In the genomic region with DNA sequence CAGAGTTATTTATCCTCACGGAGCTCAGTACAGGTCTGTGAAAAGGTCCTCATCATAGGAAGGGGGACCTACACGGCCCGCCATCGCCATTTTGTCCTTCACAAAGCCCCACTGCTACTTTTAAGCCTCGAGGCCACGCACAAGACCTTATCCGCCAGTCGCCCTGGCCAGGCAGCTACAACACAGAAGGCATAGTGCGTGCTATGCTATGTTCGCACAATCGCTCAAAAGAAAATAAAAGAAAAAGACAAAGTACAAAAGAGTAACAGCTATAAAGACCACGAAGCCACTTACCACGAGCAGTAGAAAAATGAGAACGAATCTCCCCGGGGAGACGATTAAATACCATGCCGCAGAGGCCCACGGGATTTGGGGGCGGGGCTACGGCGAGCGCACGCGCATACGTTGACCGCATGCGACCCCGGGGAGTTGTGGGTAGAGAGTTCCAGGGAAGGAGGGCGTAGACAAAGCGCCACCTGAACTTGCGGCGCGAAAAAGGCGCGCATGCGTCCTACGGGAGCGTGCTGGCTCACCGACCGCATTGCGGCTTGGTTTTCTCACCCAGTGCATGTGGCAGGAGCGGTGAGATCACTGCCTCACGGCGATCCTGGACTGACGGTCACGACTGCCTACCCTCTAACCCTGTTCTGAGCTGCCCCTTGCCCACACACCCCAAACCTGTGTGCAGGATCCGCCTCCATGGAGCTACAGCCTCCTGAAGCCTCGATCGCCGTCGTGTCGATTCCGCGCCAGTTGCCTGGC, we compare ENCODE assay signal across 8 cellular contexts. TPM values are rescaled to one million over a fixed set of nuclear protein-coding genes. Genes with fewer than 3 reads are reported as not detected.
DNase-seq lines count a peak whose midpoint lies in the region; ATAC-seq and TF ChIP-seq lines count a peak whose summit lies in the region.

No MANE protein-coding gene starts in this region.

- H3K36me3 ChIP-seq in SU-DHL-6 (ENCODE audit: low read length) (peaks cover 39% of the 10 kb centered on the region), cardiac muscle cell (peaks cover 29% of the 10 kb centered on the region)

- H3F3A ChIP-seq in SU-DHL-6 (ENCODE audit: insufficient read depth), result peaks cover 61% of the 10 kb centered on the region

- DNase-seq in GM12865 (ENCODE audit: low read depth) (peak; percentile 100), NCI-H1417 (lab: John Stamatoyannopoulos, UW) (peak; percentile 98 to 99 (median 98)), cardiac muscle cell (ENCODE audit: low read depth in 1 of 2, low spot score in 1 of 2) (peak; percentile 97 to 98), pons (ENCODE audit: low spot score) (peak; percentile 93), type B pancreatic cell (ENCODE audit: extremely low spot score, unreplicated experiment) (peak; percentile 99)
- DNase-seq in activated naive CD8-positive, alpha-beta T cell treated with anti-CD3 and anti-CD28 coated beads, Interleukin-2, amount 50 U/mL, for 24 hours, result peak; percentile 98

- peak overlapping the region; percentile 98 for H3K4me3 ChIP-seq in GM12865 (ENCODE audit: low read depth, low read length)
- H3K4me3 ChIP-seq in SU-DHL-6 (ENCODE audit: insufficient read depth, low read length, poor library complexity, severe bottlenecking), result peak overlapping the region; percentile 99
- peak overlapping the region; percentile 76 for H3K4me3 ChIP-seq in cardiac muscle cell

- H3K9me3 Mint-ChIP-seq in activated naive CD8-positive, alpha-beta T cell treated with anti-CD3 and anti-CD28 coated beads, Interleukin-2, amount 50 U/mL, for 24 hours, result no peaks in the 10 kb centered on the region
- no peaks in the 10 kb centered on the region for H3K9me3 Mint-ChIP-seq in type B pancreatic cell

- no peak overlapping the region for H2AFZ ChIP-seq in SU-DHL-6 (ENCODE audit: low read depth, low read length, severe bottlenecking)

- H3K9me2 ChIP-seq in SU-DHL-6 (replicated peaks; ENCODE audit: insufficient read depth, low read length), result no peaks in the 10 kb centered on the region

- H3K36me3 Mint-ChIP-seq in activated naive CD8-positive, alpha-beta T cell treated with anti-CD3 and anti-CD28 coated beads, Interleukin-2, amount 50 U/mL, for 24 hours (ENCODE audit: low read depth), result peaks cover 68% of the 10 kb centered on the region
- H3K36me3 Mint-ChIP-seq in type B pancreatic cell, result peaks cover 38% of the 10 kb centered on the region

- peaks cover 68% of the 10 kb centered on the region for H3K79me2 ChIP-seq in SU-DHL-6 (ENCODE audit: insufficient read depth, low read length)

- peaks cover 7% of the 10 kb centered on the region for H3K27me3 Mint-ChIP-seq in activated naive CD8-positive, alpha-beta T cell treated with anti-CD3 and anti-CD28 coated beads, Interleukin-2, amount 50 U/mL, for 24 hours
- no peaks in the 10 kb centered on the region for H3K27me3 Mint-ChIP-seq in type B pancreatic cell

- H3K9me3 ChIP-seq in SU-DHL-6 (ENCODE audit: insufficient read depth, low read length), result no peaks in the 10 kb centered on the region
- no peaks in the 10 kb centered on the region for H3K9me3 ChIP-seq in cardiac muscle cell (ENCODE audit: low read depth)

- peak overlapping the region; percentile 88 for H3K27ac ChIP-seq in SU-DHL-6 (ENCODE audit: low read depth, low read length)
- H3K27ac ChIP-seq in cardiac muscle cell, result peak overlapping the region; percentile 75

- peak overlapping the region; percentile 99 for H3K9ac ChIP-seq in SU-DHL-6 (ENCODE audit: low read length)

- H4K20me1 ChIP-seq in SU-DHL-6 (ENCODE audit: low read depth, low read length), result peaks cover 23% of the 10 kb centered on the region

- peak overlapping the region; percentile 99 for H3K27ac Mint-ChIP-seq in activated naive CD8-positive, alpha-beta T cell treated with anti-CD3 and anti-CD28 coated beads, Interleukin-2, amount 50 U/mL, for 24 hours
- peak overlapping the region; percentile 96 for H3K27ac Mint-ChIP-seq in type B pancreatic cell

- peak; percentile 86 for ATAC-seq in HG02759 (IDR thresholded peaks at IDR 0.05; ENCODE audit: unreplicated experiment)
- ATAC-seq in activated naive CD8-positive, alpha-beta T cell treated with anti-CD3 and anti-CD28 coated beads, Interleukin-2, amount 50 U/mL, for 24 hours, result peak; percentile 85

- H3K4me1 ChIP-seq in cardiac muscle cell (ENCODE audit: low read depth), result peaks cover 17% of the 10 kb centered on the region

- H3K27me3 ChIP-seq in SU-DHL-6 (ENCODE audit: low read length) (no peaks in the 10 kb centered on the region), cardiac muscle cell (no peaks in the 10 kb centered on the region)

- peaks cover 75% of the 10 kb centered on the region for H3K4me1 Mint-ChIP-seq in activated naive CD8-positive, alpha-beta T cell treated with anti-CD3 and anti-CD28 coated beads, Interleukin-2, amount 50 U/mL, for 24 hours
- H3K4me1 Mint-ChIP-seq in type B pancreatic cell (ENCODE audit: unreplicated experiment), result peaks cover 56% of the 10 kb centered on the region

- H3K4me2 ChIP-seq in SU-DHL-6 (ENCODE audit: low read depth, low read length, poor library complexity, severe bottlenecking), result peak overlapping the region; percentile 99

- TF ChIP-seq CTCF in GM12865 (IDR thresholded peaks at IDR 0.05; ENCODE audit: insufficient read depth, low read depth, low read length, missing control alignments), result no peak
- no peak for TF ChIP-seq CTCF in SU-DHL-6 (IDR thresholded peaks at IDR 0.05; ENCODE audit: insufficient read depth, low read length, poor library complexity, severe bottlenecking)
- TF ChIP-seq CTCF in cardiac muscle cell (IDR thresholded peaks at IDR 0.05; ENCODE audit: low read depth, low read length), result no peak
- no peak for TF ChIP-seq CTCF in type B pancreatic cell (conservative IDR thresholded peaks at IDR 0.05)

- H3K4me3 Mint-ChIP-seq in activated naive CD8-positive, alpha-beta T cell treated with anti-CD3 and anti-CD28 coated beads, Interleukin-2, amount 50 U/mL, for 24 hours, result peak overlapping the region; percentile 95
- peak overlapping the region; percentile 97 for H3K4me3 Mint-ChIP-seq in type B pancreatic cell

RNA-seq across cellular contexts. Expression of a gene that starts 16.4 kb away (rescaled TPM):
- 47.4 and 63.3 TPM in 2 replicates for total RNA-seq in cardiac muscle cell
- polyA plus RNA-seq in cardiac muscle cell, result 42.1 and 52.8 TPM in 2 replicates
- total RNA-seq in type B pancreatic cell (ENCODE audit: low replicate concordance), result 47.6 and 58.3 TPM in 2 replicates

RNA-seq across cellular contexts. Expression of a gene that starts 23.1 kb away (rescaled TPM):
- total RNA-seq in cardiac muscle cell, result not detected in 2 replicates
- polyA plus RNA-seq in cardiac muscle cell, result 3.0 and 4.8 TPM in 2 replicates
- not detected in 2 replicates for total RNA-seq in type B pancreatic cell (ENCODE audit: low replicate concordance)

RNA-seq across cellular contexts. Expression of a gene that starts 23.9 kb away (rescaled TPM):
- total RNA-seq in cardiac muscle cell (38.5 and 45.2 TPM in 2 replicates), type B pancreatic cell (ENCODE audit: low replicate concordance) (42.4 and 51.7 TPM in 2 replicates)
- 49.4 and 53.6 TPM in 2 replicates for polyA plus RNA-seq in cardiac muscle cell

RNA-seq across cellular contexts. Expression of a gene that starts 24.9 kb away (rescaled TPM):
- 71.8 and 79.2 TPM in 2 replicates for total RNA-seq in cardiac muscle cell
- 93.8 and 100 TPM in 2 replicates for polyA plus RNA-seq in cardiac muscle cell
- total RNA-seq in type B pancreatic cell (ENCODE audit: low replicate concordance), result 190 and 287 TPM in 2 replicates

RNA-seq across cellular contexts. Expression of a gene that starts 50.5 kb away (rescaled TPM):
- 52.8 and 60.7 TPM in 2 replicates for total RNA-seq in cardiac muscle cell
- polyA plus RNA-seq in cardiac muscle cell, result 96.7 and 127 TPM in 2 replicates
- total RNA-seq in type B pancreatic cell (ENCODE audit: low replicate concordance), result 111 TPM in 2 replicates

Comparison
In these comparisons a context has a peak if more than half of its experiments do, and no peak if none do; other contexts are left out.
1. Peak in every context shown above with its lines: DNase-seq, ATAC-seq, H3K4me3 ChIP-seq and H3K27ac ChIP-seq.